In the genomic region with DNA sequence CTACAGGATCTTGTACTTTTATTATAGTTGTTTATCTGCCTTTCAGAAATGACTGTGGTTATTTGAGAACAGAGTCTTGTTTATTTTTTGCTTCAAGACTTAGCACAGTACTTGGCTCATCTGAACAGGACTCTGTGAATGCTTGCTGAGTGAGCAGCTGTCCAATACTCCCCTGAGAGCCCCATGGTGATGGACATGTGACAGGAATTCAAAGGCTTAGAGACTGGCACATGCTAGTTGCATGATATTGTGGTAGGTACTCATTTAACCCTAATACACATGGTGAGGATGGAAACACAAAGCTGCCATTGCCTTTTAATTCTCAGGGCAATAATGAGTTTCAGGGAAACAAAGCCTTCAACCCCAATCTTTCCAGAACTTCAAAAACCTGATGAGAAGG, we compare ENCODE assay signal across 1 cellular context.
TF ChIP-seq lines count a peak whose summit lies in the region.

No MANE protein-coding gene starts in this region.

TF ChIP-seq in H1, 55 proteins besides CTCF, POLR2A, EP300 and RAD21:
- TF ChIP-seq, protein P1, sequence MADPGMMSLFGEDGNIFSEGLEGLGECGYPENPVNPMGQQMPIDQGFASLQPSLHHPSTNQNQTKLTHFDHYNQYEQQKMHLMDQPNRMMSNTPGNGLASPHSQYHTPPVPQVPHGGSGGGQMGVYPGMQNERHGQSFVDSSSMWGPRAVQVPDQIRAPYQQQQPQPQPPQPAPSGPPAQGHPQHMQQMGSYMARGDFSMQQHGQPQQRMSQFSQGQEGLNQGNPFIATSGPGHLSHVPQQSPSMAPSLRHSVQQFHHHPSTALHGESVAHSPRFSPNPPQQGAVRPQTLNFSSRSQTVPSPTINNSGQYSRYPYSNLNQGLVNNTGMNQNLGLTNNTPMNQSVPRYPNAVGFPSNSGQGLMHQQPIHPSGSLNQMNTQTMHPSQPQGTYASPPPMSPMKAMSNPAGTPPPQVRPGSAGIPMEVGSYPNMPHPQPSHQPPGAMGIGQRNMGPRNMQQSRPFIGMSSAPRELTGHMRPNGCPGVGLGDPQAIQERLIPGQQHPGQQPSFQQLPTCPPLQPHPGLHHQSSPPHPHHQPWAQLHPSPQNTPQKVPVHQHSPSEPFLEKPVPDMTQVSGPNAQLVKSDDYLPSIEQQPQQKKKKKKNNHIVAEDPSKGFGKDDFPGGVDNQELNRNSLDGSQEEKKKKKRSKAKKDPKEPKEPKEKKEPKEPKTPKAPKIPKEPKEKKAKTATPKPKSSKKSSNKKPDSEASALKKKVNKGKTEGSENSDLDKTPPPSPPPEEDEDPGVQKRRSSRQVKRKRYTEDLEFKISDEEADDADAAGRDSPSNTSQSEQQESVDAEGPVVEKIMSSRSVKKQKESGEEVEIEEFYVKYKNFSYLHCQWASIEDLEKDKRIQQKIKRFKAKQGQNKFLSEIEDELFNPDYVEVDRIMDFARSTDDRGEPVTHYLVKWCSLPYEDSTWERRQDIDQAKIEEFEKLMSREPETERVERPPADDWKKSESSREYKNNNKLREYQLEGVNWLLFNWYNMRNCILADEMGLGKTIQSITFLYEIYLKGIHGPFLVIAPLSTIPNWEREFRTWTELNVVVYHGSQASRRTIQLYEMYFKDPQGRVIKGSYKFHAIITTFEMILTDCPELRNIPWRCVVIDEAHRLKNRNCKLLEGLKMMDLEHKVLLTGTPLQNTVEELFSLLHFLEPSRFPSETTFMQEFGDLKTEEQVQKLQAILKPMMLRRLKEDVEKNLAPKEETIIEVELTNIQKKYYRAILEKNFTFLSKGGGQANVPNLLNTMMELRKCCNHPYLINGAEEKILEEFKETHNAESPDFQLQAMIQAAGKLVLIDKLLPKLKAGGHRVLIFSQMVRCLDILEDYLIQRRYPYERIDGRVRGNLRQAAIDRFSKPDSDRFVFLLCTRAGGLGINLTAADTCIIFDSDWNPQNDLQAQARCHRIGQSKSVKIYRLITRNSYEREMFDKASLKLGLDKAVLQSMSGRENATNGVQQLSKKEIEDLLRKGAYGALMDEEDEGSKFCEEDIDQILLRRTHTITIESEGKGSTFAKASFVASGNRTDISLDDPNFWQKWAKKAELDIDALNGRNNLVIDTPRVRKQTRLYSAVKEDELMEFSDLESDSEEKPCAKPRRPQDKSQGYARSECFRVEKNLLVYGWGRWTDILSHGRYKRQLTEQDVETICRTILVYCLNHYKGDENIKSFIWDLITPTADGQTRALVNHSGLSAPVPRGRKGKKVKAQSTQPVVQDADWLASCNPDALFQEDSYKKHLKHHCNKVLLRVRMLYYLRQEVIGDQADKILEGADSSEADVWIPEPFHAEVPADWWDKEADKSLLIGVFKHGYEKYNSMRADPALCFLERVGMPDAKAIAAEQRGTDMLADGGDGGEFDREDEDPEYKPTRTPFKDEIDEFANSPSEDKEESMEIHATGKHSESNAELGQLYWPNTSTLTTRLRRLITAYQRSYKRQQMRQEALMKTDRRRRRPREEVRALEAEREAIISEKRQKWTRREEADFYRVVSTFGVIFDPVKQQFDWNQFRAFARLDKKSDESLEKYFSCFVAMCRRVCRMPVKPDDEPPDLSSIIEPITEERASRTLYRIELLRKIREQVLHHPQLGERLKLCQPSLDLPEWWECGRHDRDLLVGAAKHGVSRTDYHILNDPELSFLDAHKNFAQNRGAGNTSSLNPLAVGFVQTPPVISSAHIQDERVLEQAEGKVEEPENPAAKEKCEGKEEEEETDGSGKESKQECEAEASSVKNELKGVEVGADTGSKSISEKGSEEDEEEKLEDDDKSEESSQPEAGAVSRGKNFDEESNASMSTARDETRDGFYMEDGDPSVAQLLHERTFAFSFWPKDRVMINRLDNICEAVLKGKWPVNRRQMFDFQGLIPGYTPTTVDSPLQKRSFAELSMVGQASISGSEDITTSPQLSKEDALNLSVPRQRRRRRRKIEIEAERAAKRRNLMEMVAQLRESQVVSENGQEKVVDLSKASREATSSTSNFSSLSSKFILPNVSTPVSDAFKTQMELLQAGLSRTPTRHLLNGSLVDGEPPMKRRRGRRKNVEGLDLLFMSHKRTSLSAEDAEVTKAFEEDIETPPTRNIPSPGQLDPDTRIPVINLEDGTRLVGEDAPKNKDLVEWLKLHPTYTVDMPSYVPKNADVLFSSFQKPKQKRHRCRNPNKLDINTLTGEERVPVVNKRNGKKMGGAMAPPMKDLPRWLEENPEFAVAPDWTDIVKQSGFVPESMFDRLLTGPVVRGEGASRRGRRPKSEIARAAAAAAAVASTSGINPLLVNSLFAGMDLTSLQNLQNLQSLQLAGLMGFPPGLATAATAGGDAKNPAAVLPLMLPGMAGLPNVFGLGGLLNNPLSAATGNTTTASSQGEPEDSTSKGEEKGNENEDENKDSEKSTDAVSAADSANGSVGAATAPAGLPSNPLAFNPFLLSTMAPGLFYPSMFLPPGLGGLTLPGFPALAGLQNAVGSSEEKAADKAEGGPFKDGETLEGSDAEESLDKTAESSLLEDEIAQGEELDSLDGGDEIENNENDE (IDR thresholded peaks at IDR 0.05; ENCODE audit: insufficient replicate concordance, low read length): no peak
